ENCODE assay signal across 1 cellular context in genomic region chr17:14621826-14622621, GRCh38.
TF ChIP-seq lines count a peak whose summit lies in the region.

No MANE protein-coding gene starts in this region.

TF ChIP-seq in HEK293, 187 proteins besides CTCF, POLR2A, EP300 and RAD21 (continued from another document):
- TF ChIP-seq ZNF19 (tag by site-specific recombination; IDR thresholded peaks at IDR 0.05; ENCODE audit: low read depth) (no peak), ZNF174 (tag by site-specific recombination; IDR thresholded peaks at IDR 0.05) (no peak), ZSCAN4 (tag by site-specific recombination; IDR thresholded peaks at IDR 0.05) (no peak), ZNF768 (tag by site-specific recombination; IDR thresholded peaks at IDR 0.05) (peak; percentile 75)
- TF ChIP-seq, protein P1, sequence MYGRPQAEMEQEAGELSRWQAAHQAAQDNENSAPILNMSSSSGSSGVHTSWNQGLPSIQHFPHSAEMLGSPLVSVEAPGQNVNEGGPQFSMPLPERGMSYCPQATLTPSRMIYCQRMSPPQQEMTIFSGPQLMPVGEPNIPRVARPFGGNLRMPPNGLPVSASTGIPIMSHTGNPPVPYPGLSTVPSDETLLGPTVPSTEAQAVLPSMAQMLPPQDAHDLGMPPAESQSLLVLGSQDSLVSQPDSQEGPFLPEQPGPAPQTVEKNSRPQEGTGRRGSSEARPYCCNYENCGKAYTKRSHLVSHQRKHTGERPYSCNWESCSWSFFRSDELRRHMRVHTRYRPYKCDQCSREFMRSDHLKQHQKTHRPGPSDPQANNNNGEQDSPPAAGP (tag by site-specific recombination; IDR thresholded peaks at IDR 0.05): no peak
